ENCODE assay signal across 8 cellular contexts in the genomic region with DNA sequence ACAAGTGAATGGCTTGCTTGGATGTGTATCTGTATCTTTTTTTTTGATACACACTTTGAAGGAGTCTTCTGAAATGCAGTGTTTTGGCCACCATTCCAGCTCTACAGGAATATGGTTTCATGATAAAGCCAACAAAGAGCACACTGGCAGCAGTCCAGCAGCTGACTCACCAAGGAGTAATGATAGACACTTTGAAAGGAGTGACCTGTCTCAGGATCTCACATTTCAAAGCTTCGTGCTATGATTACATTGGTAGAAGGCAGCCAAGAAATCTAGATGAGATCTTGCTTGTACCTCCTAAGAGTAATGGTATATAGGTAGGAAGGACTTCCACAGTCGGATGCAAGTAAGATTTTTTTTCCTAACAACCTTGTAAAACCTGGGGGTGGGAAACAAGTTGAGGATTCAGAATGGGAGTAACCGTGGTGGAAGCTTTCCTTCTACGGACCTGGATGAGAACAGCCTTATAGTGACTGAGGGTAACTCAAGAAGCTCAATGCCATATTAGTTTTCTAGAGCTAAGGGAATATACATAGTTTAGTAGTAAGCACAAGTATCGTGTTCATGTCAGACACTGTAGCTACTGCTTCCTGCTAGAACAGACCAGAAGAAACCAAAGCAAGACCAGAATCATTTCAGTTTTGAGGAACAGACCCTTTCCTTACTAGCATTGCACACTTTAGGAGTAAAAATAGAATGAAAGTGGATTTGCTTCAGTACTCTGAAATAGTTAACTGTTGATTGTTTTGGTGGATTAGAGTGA. TPM values are rescaled to one million over a fixed set of nuclear protein-coding genes. Genes with fewer than 3 reads are reported as not detected.
DNase-seq lines count a peak whose midpoint lies in the region; ATAC-seq and TF ChIP-seq lines count a peak whose summit lies in the region.

No MANE protein-coding gene starts in this region.

- H3K9me3 ChIP-seq in ascending aorta (no peaks in the 10 kb centered on the region), hepatocyte (ENCODE audit: low read depth) (no peaks in the 10 kb centered on the region)

- H3K9me2 ChIP-seq in hepatocyte (replicated peaks; ENCODE audit: insufficient read depth) = no peaks in the 10 kb centered on the region

- peak overlapping the region; percentile 10 to 60 for H3K27ac ChIP-seq in ascending aorta
- peak overlapping the region; percentile 75 for H3K27ac ChIP-seq in hepatocyte

- no peaks in the 10 kb centered on the region for H3K36me3 ChIP-seq in ascending aorta
- no peaks in the 10 kb centered on the region for H3K36me3 ChIP-seq in hepatocyte (replicated peaks; ENCODE audit: insufficient read depth, low read depth)

- ATAC-seq in HG03139 (IDR thresholded peaks at IDR 0.05; ENCODE audit: unreplicated experiment) (no peak), GM21723 (IDR thresholded peaks at IDR 0.05; ENCODE audit: unreplicated experiment) (no peak)

- peaks cover 93% of the 10 kb centered on the region for H3K79me2 ChIP-seq in hepatocyte

- intact Hi-C loops in ascending aorta (cut with DNase I) = no loop called here

- no peaks in the 10 kb centered on the region for H3K27me3 ChIP-seq in ascending aorta
- no peaks in the 10 kb centered on the region for H3K27me3 ChIP-seq in hepatocyte

- H2AFZ ChIP-seq in hepatocyte = no peak overlapping the region

- 32% methylated on average over 5 of the region's 5 CpGs for WGBS in hepatocyte (ENCODE audit: low lambda C conversion rate, missing lambda C conversion rate)

- H4K20me1 ChIP-seq in hepatocyte (ENCODE audit: insufficient read depth, poor library complexity, severe bottlenecking) = peaks cover 62% of the 10 kb centered on the region

- TF ChIP-seq CTCF in ascending aorta (IDR thresholded peaks at IDR 0.05) = no peak
- TF ChIP-seq CTCF in hepatocyte (IDR thresholded peaks at IDR 0.05; ENCODE audit: poor library complexity) = no peak

- H3K4me3 ChIP-seq in ascending aorta (no peak overlapping the region), hepatocyte (peak overlapping the region; percentile 5)

- peak; percentile 12 for DNase-seq in activated gamma-delta T cell treated with Interleukin-2 at 50 U/mL for 16 hours
- no peak for DNase-seq in activated gamma-delta T cell (lab: John Stamatoyannopoulos, UW)
- peak; percentile 80 for DNase-seq in NCI-H2196 (lab: John Stamatoyannopoulos, UW; ENCODE audit: unreplicated experiment)
- peak in 1 of 2 donors; percentile 74 for DNase-seq in ascending aorta (ENCODE audit: low spot score in 2 of 2)
- peak; percentile 92 for DNase-seq in hepatocyte (ENCODE audit: low spot score)
- DNase-seq in stimulated activated CD4-positive, alpha-beta T cell treated with anti-CD3 and anti-CD28 coated beads, Interleukin-12 subunit alpha, Interleukin-12 subunit beta, amount 100 ng/mL, for 4 hours = peak; percentile 9

- H3K4me2 ChIP-seq in hepatocyte = peak overlapping the region; percentile 55

- peaks cover 6 to 26% of the 10 kb centered on the region in 2 donors for H3K4me1 ChIP-seq in ascending aorta
- H3K4me1 ChIP-seq in hepatocyte (ENCODE audit: insufficient read depth) = peaks cover 24% of the 10 kb centered on the region

RNA-seq across cellular contexts. Expression of a gene that starts 25.0 kb away (rescaled TPM):
- total RNA-seq in ascending aorta (26.1 TPM), hepatocyte (33.4 and 42.7 TPM in 2 replicates)
- polyA plus RNA-seq in hepatocyte = 16.2 and 18.8 TPM in 2 replicates
